ENCODE assay signal across 40 cellular contexts in genomic region chr10:113561214-113561613, GRCh38. TPM values are rescaled to one million over a fixed set of nuclear protein-coding genes. Genes with fewer than 3 reads are reported as not detected.
"Had no signal": no experiment of that assay in that cellular context is flagged by ENCODE, and none has a peak within 500 bp of the region (broad histone marks: within the 10 kb centered on the region; RNA-seq: fewer than 3 reads in every experiment).

No MANE protein-coding gene starts in this region.

- H3K4me1 ChIP-seq: Peyer's patch had no signal

- H3K27ac Mint-ChIP-seq: activated B cell treated with CpG ODN at 0.5 μM for 24 hours; activated CD4-positive, alpha-beta memory T cell treated with anti-CD3 and anti-CD28 coated beads for 36 hours; activated naive CD4-positive, alpha-beta T cell treated with anti-CD3 and anti-CD28 coated beads for 36 hours; activated naive CD4-positive, alpha-beta T cell treated with anti-CD3 and anti-CD28 coated beads, Interleukin-2, amount 50 U/mL, for 72 hours; activated T-helper 1 cell treated with anti-CD3 and anti-CD28 coated beads, Interleukin-12 subunit alpha, Interleukin-12 subunit beta, Interleukin-2, Interleukin-4 antibody, amounts not matched to agents 30 ng/mL and 10 ng/mL and 1 ng/mL, durations not matched to agents 14 hours and 24 hours and 36 hours; T-cell; T-helper 17 cell had no signal

- H3K9ac ChIP-seq: KMS-11 had no signal

- DNase-seq: activated B cell treated with CpG ODN at 0.5 μM for 24 hours; activated CD4-positive, alpha-beta memory T cell treated with anti-CD3 and anti-CD28 coated beads for 36 hours; activated CD4-positive, alpha-beta T cell treated with anti-CD3 and anti-CD28 coated beads for 4 hours; activated CD4-positive, alpha-beta T cell treated with anti-CD3 and anti-CD28 coated beads, Interleukin-2, amount 50 U/mL, for 1 hour; activated CD4-positive, CD25-positive, alpha-beta regulatory T cell treated with anti-CD3 and anti-CD28 coated beads, Interleukin-2, amount 50 U/mL, for 72 hours; activated CD8-positive, alpha-beta memory T cell treated with anti-CD3 and anti-CD28 coated beads, Interleukin-2, amount 50 U/mL, for 4 hours; activated gamma-delta T cell treated with Interleukin-2 at 50 U/mL for 16 hours; activated naive CD4-positive, alpha-beta T cell treated with anti-CD3 and anti-CD28 coated beads for 36 hours; activated T-cell treated with anti-CD3 and anti-CD28 coated beads for 4 hours; activated T-cell treated with anti-CD3 and anti-CD28 coated beads, Interleukin-2, amount 50 U/mL, for 4 hours; adrenal gland; body of pancreas; MM.1S; MV-4-11; NCI-H1092; NCI-H146; NCI-H187; NCI-H2029 treated with DMSO at 0.1 percent for 48 hours; NCI-H2107; NCI-H2171; NCI-H510A; NCI-H526; NCI-H748 treated with DMSO at 0.1 percent for 48 hours; NK-92 treated with Interleukin-12 subunit alpha and Interleukin-12 subunit beta, amount 100 ng/mL, for 24 hours; PC-3; Peyer's patch; RPMI8226; SHP77 treated with DMSO at 0.1 percent for 48 hours; T-cell; T-helper 17 cell had no signal

- H3K4me3 Mint-ChIP-seq: activated B cell treated with CpG ODN at 0.5 μM for 24 hours; activated CD4-positive, alpha-beta memory T cell treated with anti-CD3 and anti-CD28 coated beads for 36 hours; activated naive CD4-positive, alpha-beta T cell treated with anti-CD3 and anti-CD28 coated beads for 36 hours; activated T-cell treated with anti-CD3 and anti-CD28 coated beads, Interleukin-2, amount 50 U/mL, for 4 hours; activated T-helper 1 cell treated with anti-CD3 and anti-CD28 coated beads, Interleukin-12 subunit alpha, Interleukin-12 subunit beta, Interleukin-2, Interleukin-4 antibody, amounts not matched to agents 30 ng/mL and 10 ng/mL and 1 ng/mL, durations not matched to agents 14 hours and 24 hours and 36 hours; T-cell; T-helper 17 cell had no signal

- H3K9me3 Mint-ChIP-seq: activated B cell treated with CpG ODN at 0.5 μM for 24 hours; activated CD4-positive, alpha-beta memory T cell treated with anti-CD3 and anti-CD28 coated beads for 36 hours; activated naive CD4-positive, alpha-beta T cell treated with anti-CD3 and anti-CD28 coated beads for 36 hours; activated naive CD4-positive, alpha-beta T cell treated with anti-CD3 and anti-CD28 coated beads, Interleukin-2, amount 50 U/mL, for 72 hours; activated T-cell treated with anti-CD3 and anti-CD28 coated beads, Interleukin-2, amount 50 U/mL, for 4 hours; activated T-helper 1 cell treated with anti-CD3 and anti-CD28 coated beads, Interleukin-12 subunit alpha, Interleukin-12 subunit beta, Interleukin-2, Interleukin-4 antibody, amounts not matched to agents 30 ng/mL and 10 ng/mL and 1 ng/mL, durations not matched to agents 14 hours and 24 hours and 36 hours; T-cell had no signal

- H3K27ac ChIP-seq: adrenal gland, body of pancreas, breast epithelium, KMS-11, VCaP had no signal

- H3K27me3 ChIP-seq: body of pancreas, breast epithelium, Peyer's patch had no signal

- H3K36me3 ChIP-seq: adrenal gland, breast epithelium, Peyer's patch had no signal

- H3K4me2 ChIP-seq: KMS-11 had no signal

- H3K4me3 ChIP-seq: adrenal gland, body of pancreas, breast epithelium, Peyer's patch had no signal

- H3K36me3 Mint-ChIP-seq: activated CD4-positive, alpha-beta memory T cell treated with anti-CD3 and anti-CD28 coated beads for 36 hours; activated naive CD4-positive, alpha-beta T cell treated with anti-CD3 and anti-CD28 coated beads, Interleukin-2, amount 50 U/mL, for 72 hours; T-cell had no signal

- ATAC-seq: activated naive CD4-positive, alpha-beta T cell treated with anti-CD3 and anti-CD28 coated beads, Interleukin-2, amount 50 U/mL, for 72 hours; activated T-cell treated with anti-CD3 and anti-CD28 coated beads, Interleukin-2, amount 50 U/mL, for 4 hours; body of pancreas; PC-3; SK-N-SH treated with all-trans-retinoic acid at 6 μM for 48 hours; T-cell; T-helper 17 cell had no signal

- FAIRE-seq: astrocyte had no signal

- H3K9me3 ChIP-seq: adrenal gland, body of pancreas, breast epithelium, Peyer's patch had no signal

RNA-seq across cellular contexts. Expression of gene HABP2, which starts 8.4 kb away (rescaled TPM):
- total RNA-seq: activated B cell treated with CpG ODN at 0.5 μM for 24 hours; activated CD4-positive, alpha-beta memory T cell treated with anti-CD3 and anti-CD28 coated beads for 36 hours; activated naive CD4-positive, alpha-beta T cell treated with anti-CD3 and anti-CD28 coated beads for 36 hours; activated naive CD4-positive, alpha-beta T cell treated with anti-CD3 and anti-CD28 coated beads, Interleukin-2, amount 50 U/mL, for 72 hours; activated T-helper 1 cell treated with anti-CD3 and anti-CD28 coated beads, Interleukin-12 subunit alpha, Interleukin-12 subunit beta, Interleukin-2, Interleukin-4 antibody, amounts not matched to agents 30 ng/mL and 10 ng/mL and 1 ng/mL, durations not matched to agents 14 hours and 24 hours and 36 hours; astrocyte; cardiac septum; LHCN-M2; PC-3; SK-MEL-5; T-helper 17 cell had no signal
